In genomic region chr14:68145036-68145435, GRCh38 we compare ENCODE assay signal across 13 cellular contexts.
DNase-seq lines count a peak whose midpoint lies in the region; TF ChIP-seq lines count a peak whose summit lies in the region.
"Had no signal": no experiment of that assay in that cellular context is flagged by ENCODE, and none has a peak within 500 bp of the region (broad histone marks: within the 10 kb centered on the region; RNA-seq: fewer than 3 reads in every experiment).

No MANE protein-coding gene starts in this region.

- CTCF ChIA-PET in A673 (lab: Charles Lee), result no interaction called here

- peak; percentile 73 to 82 for DNase-seq in dermis microvascular lymphatic vessel endothelial cell (ENCODE audit: low read depth in 2 of 2)
- DNase-seq in tibial nerve (ENCODE audit: low spot score in 2 of 2), result no peak
- DNase-seq in NCI-H748 treated with DMSO at 0.1 percent for 48 hours (lab: John Stamatoyannopoulos, UW), result no peak
- no peak for DNase-seq in A673 (ENCODE audit: low spot score)
- no peak for DNase-seq in GM19240 (ENCODE audit: insufficient read length, low spot score)
- DNase-seq: activated CD4-positive, CD25-positive, alpha-beta regulatory T cell; activated T-cell treated with anti-CD3 and anti-CD28 coated beads, Interleukin-2, amount 50 U/mL, for 24 hours; COR-L47; immature natural killer cell; NCI-H526; occipital lobe had no signal

- no peaks in the 10 kb centered on the region for H3K36me3 ChIP-seq in mucosa of rectum (ENCODE audit: control insufficient read depth in 2 of 2, insufficient read depth in 2 of 2, low read length in 2 of 2)
- no peaks in the 10 kb centered on the region for H3K36me3 ChIP-seq in tibial nerve
- H3K36me3 ChIP-seq in A673 (ENCODE audit: insufficient read depth, low read length, poor library complexity, severe bottlenecking), result no peaks in the 10 kb centered on the region

- TF ChIP-seq EP300 in Ishikawa (IDR thresholded peaks at IDR 0.05; ENCODE audit: borderline replicate concordance) (no peak), tibial nerve (IDR thresholded peaks at IDR 0.05) (no peak)

- H3K9ac ChIP-seq in mucosa of rectum (ENCODE audit: low read depth in 1 of 2, low read length in 2 of 2), result no peak overlapping the region

- 98% methylated on average over 2 of the region's 2 CpGs for WGBS in tibial nerve, 2 donors

- peak overlapping the region in 1 of 2 donors; percentile 6 for H3K4me3 ChIP-seq in mucosa of rectum (ENCODE audit: low read length in 2 of 2)
- H3K4me3 ChIP-seq in tibial nerve, result no peak overlapping the region
- no peak overlapping the region for H3K4me3 ChIP-seq in A673 (ENCODE audit: low read depth, low read length, poor library complexity, severe bottlenecking)

- H3K4me1 ChIP-seq in mucosa of rectum (ENCODE audit: control insufficient read depth in 2 of 2, insufficient read depth in 2 of 2, low read length in 2 of 2), result peaks cover 23 to 35% of the 10 kb centered on the region in 2 donors
- peaks cover 0 to 67% (median 28%) of the 10 kb centered on the region in 4 donors for H3K4me1 ChIP-seq in tibial nerve
- H3K4me1 ChIP-seq in A673 (ENCODE audit: insufficient read depth, low read length, poor library complexity, severe bottlenecking), result peaks cover 54% of the 10 kb centered on the region

- no peak for TF ChIP-seq POLR2A in tibial nerve (IDR thresholded peaks at IDR 0.05)

- BruUV-seq in A673 (replicated peaks; lab: Mats Ljungman, UMichigan), result no TSS peak

- POLR2A ChIA-PET in A673 (lab: Charles Lee; ENCODE audit: low non-redundant PET), result no interaction called here

- H3K9me3 ChIP-seq in mucosa of rectum (ENCODE audit: control insufficient read depth in 2 of 2, low read length in 2 of 2), result no peaks in the 10 kb centered on the region
- H3K9me3 ChIP-seq in tibial nerve, result peaks cover 0 to 6% (median 0%) of the 10 kb centered on the region in 4 donors
- no peaks in the 10 kb centered on the region for H3K9me3 ChIP-seq in A673 (ENCODE audit: low read depth, low read length, poor library complexity, severe bottlenecking)

- no peak for TF ChIP-seq CTCF in tibial nerve (IDR thresholded peaks at IDR 0.05)
- TF ChIP-seq CTCF in A673 (conservative IDR thresholded peaks at IDR 0.05; ENCODE audit: low read depth, low read length), result no peak

- TF ChIP-seq RAD21 in Ishikawa (IDR thresholded peaks at IDR 0.05; ENCODE audit: low read depth), result 0 out of 2 replicates have a peak, but pooled peaks have one; percentile 8

- H3K27me3 ChIP-seq in mucosa of rectum (ENCODE audit: control insufficient read depth in 2 of 2, insufficient read depth in 2 of 2, low read length in 2 of 2) (no peaks in the 10 kb centered on the region), tibial nerve (no peaks in the 10 kb centered on the region), A673 (replicated peaks; ENCODE audit: insufficient read depth, low read depth, low read length, poor library complexity) (no peaks in the 10 kb centered on the region)

- intact Hi-C loops in A673 (cut with micrococcal nuclease; ENCODE audit: unreplicated experiment), result no loop called here

- peak overlapping the region; percentile 29 to 56 for H3K27ac ChIP-seq in mucosa of rectum (ENCODE audit: low read depth in 2 of 2, low read length in 2 of 2)
- H3K27ac ChIP-seq in tibial nerve, result peak overlapping the region in 3 of 4 donors; percentile 62 to 89 (median 86)
- no peak overlapping the region for H3K27ac ChIP-seq in A673 (ENCODE audit: low read depth, low read length, poor library complexity, severe bottlenecking)

TF ChIP-seq in Ishikawa, 13 proteins besides CTCF, POLR2A, EP300 and RAD21:
- TF ChIP-seq TEAD4 (IDR thresholded peaks at IDR 0.05) (no peak), TAF1 (IDR thresholded peaks at IDR 0.05; ENCODE audit: low read depth) (no peak), YY1 (IDR thresholded peaks at IDR 0.05; ENCODE audit: low read depth) (no peak), ZBTB7A (IDR thresholded peaks at IDR 0.05; ENCODE audit: low read depth) (no peak), REST (IDR thresholded peaks at IDR 0.05; ENCODE audit: low read depth) (no peak), FOXM1 (IDR thresholded peaks at IDR 0.05; ENCODE audit: borderline replicate concordance, low read depth) (no peak), EGR1 (IDR thresholded peaks at IDR 0.05) (no peak), MAX (IDR thresholded peaks at IDR 0.05) (no peak), TCF12 (IDR thresholded peaks at IDR 0.05; ENCODE audit: low read depth) (no peak), CEBPB (IDR thresholded peaks at IDR 0.05) (no peak), CREB1 (IDR thresholded peaks at IDR 0.05; ENCODE audit: low read depth) (no peak), NFIC (IDR thresholded peaks at IDR 0.05) (no peak), USF1 (IDR thresholded peaks at IDR 0.05) (no peak)

Comparison
In these comparisons a context has a peak if more than half of its experiments do, and no peak if none do; other contexts are left out.
1. DNase-seq: peak in dermis microvascular lymphatic vessel endothelial cell (2 of 2); none in tibial nerve (0 of 2), NCI-H748 treated with DMSO at 0.1 percent for 48 hours (single experiment), A673 (single experiment) and GM19240 (single experiment).